In the genomic region with DNA sequence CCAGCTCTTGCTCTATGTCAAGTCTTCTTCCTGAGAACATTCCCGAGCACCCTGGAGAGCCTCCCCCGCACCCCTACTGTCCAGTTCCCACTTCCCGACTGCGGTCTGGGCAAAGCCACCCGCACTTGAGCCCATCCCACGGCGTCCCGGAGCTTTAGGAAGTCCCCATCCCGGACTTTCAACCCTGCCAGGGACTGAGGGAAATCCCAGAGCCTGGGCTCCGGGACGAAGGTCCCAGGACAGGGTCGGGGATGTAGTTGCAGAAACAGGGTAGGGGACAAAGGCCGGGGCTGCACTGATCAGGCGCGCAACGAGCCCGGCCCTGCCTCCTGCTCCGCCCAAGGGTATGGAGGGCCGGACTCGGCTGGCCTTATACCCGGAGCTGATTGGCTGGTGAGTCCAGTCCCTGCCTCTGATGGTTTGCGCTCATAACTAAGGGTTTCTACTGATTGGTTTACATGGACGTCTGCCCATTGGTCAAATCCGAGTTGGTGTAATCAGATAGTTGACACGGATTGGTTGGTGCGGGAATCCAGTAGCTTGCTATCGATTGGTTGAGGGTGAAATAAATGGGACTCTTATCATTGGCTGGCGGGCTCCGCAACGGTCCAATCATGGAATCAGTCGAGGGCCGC, we compare ENCODE assay signal across 1 cellular context.
TF ChIP-seq lines count a peak whose summit lies in the region.

No MANE protein-coding gene starts in this region.

TF ChIP-seq in HepG2, 621 proteins besides CTCF, POLR2A, EP300 and RAD21 (continued from another document and continues in another):
- TF ChIP-seq ARID5B (CRISPR knock-in tag; IDR thresholded peaks at IDR 0.05), result peak; percentile 48; the same call in 1 of the 2 replicates
- TF ChIP-seq RAD51 (IDR thresholded peaks at IDR 0.05; ENCODE audit: borderline replicate concordance), result no peak
- TF ChIP-seq ZNF792 (CRISPR knock-in tag; IDR thresholded peaks at IDR 0.05), result peak; percentile 78; the same call in 1 of the 2 replicates
- TF ChIP-seq NFE2L2 (IDR thresholded peaks at IDR 0.05; ENCODE audit: low read length), result no peak
- TF ChIP-seq, protein P1, sequence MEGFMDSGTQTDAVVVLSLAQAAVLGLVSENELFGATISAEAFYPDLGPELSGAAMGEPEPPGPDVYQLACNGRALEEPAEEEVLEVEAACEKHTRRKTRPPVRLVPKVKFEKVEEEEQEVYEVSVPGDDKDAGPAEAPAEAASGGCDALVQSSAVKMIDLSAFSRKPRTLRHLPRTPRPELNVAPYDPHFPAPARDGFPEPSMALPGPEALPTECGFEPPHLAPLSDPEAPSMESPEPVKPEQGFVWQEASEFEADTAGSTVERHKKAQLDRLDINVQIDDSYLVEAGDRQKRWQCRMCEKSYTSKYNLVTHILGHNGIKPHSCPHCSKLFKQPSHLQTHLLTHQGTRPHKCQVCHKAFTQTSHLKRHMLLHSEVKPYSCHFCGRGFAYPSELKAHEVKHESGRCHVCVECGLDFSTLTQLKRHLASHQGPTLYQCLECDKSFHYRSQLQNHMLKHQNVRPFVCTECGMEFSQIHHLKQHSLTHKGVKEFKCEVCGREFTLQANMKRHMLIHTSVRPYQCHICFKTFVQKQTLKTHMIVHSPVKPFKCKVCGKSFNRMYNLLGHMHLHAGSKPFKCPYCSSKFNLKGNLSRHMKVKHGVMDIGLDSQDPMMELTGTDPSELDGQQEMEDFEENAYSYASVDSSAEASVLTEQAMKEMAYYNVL (CRISPR knock-in tag; IDR thresholded peaks at IDR 0.05; ENCODE audit: borderline replicate concordance), result peak; percentile 64; the same call in 1 of the 2 replicates
- peak; percentile 58; the same call in 1 of the 2 replicates for TF ChIP-seq PHF8 (CRISPR knock-in tag; IDR thresholded peaks at IDR 0.05)
- TF ChIP-seq ZNF629 (CRISPR knock-in tag; conservative IDR thresholded peaks at IDR 0.05), result no peak
- peak; percentile 37; the same call in 1 of the 2 replicates for TF ChIP-seq ZBTB4 (CRISPR knock-in tag; IDR thresholded peaks at IDR 0.05; ENCODE audit: borderline replicate concordance)
- TF ChIP-seq XRCC5 (optimal IDR thresholded peaks at IDR 0.05; ENCODE audit: low read length), result peak; percentile 60
- TF ChIP-seq ZSCAN5A (CRISPR knock-in tag; IDR thresholded peaks at IDR 0.05; ENCODE audit: borderline replicate concordance), result no peak
- peak; percentile 86 for TF ChIP-seq MED8 (CRISPR knock-in tag; IDR thresholded peaks at IDR 0.05; ENCODE audit: insufficient replicate concordance)
- TF ChIP-seq ZNF766 (CRISPR knock-in tag; IDR thresholded peaks at IDR 0.05; ENCODE audit: borderline replicate concordance), result no peak; the same call in 1 of the 2 replicates
- TF ChIP-seq, protein P2, sequence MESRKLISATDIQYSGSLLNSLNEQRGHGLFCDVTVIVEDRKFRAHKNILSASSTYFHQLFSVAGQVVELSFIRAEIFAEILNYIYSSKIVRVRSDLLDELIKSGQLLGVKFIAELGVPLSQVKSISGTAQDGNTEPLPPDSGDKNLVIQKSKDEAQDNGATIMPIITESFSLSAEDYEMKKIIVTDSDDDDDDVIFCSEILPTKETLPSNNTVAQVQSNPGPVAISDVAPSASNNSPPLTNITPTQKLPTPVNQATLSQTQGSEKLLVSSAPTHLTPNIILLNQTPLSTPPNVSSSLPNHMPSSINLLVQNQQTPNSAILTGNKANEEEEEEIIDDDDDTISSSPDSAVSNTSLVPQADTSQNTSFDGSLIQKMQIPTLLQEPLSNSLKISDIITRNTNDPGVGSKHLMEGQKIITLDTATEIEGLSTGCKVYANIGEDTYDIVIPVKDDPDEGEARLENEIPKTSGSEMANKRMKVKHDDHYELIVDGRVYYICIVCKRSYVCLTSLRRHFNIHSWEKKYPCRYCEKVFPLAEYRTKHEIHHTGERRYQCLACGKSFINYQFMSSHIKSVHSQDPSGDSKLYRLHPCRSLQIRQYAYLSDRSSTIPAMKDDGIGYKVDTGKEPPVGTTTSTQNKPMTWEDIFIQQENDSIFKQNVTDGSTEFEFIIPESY (CRISPR knock-in tag; IDR thresholded peaks at IDR 0.05), result no peak
- TF ChIP-seq, protein P3, sequence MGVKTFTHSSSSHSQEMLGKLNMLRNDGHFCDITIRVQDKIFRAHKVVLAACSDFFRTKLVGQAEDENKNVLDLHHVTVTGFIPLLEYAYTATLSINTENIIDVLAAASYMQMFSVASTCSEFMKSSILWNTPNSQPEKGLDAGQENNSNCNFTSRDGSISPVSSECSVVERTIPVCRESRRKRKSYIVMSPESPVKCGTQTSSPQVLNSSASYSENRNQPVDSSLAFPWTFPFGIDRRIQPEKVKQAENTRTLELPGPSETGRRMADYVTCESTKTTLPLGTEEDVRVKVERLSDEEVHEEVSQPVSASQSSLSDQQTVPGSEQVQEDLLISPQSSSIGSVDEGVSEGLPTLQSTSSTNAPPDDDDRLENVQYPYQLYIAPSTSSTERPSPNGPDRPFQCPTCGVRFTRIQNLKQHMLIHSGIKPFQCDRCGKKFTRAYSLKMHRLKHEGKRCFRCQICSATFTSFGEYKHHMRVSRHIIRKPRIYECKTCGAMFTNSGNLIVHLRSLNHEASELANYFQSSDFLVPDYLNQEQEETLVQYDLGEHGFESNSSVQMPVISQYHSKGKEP (CRISPR knock-in tag; IDR thresholded peaks at IDR 0.05), result no peak
- peak; percentile 56; the same call in 1 of the 2 replicates for TF ChIP-seq FOXJ3 (CRISPR knock-in tag; IDR thresholded peaks at IDR 0.05; ENCODE audit: borderline replicate concordance)
- TF ChIP-seq ZNF512 (CRISPR knock-in tag; IDR thresholded peaks at IDR 0.05), result no peak
- TF ChIP-seq HES4 (CRISPR knock-in tag; IDR thresholded peaks at IDR 0.05; ENCODE audit: borderline replicate concordance), result no peak
- TF ChIP-seq, protein P4, sequence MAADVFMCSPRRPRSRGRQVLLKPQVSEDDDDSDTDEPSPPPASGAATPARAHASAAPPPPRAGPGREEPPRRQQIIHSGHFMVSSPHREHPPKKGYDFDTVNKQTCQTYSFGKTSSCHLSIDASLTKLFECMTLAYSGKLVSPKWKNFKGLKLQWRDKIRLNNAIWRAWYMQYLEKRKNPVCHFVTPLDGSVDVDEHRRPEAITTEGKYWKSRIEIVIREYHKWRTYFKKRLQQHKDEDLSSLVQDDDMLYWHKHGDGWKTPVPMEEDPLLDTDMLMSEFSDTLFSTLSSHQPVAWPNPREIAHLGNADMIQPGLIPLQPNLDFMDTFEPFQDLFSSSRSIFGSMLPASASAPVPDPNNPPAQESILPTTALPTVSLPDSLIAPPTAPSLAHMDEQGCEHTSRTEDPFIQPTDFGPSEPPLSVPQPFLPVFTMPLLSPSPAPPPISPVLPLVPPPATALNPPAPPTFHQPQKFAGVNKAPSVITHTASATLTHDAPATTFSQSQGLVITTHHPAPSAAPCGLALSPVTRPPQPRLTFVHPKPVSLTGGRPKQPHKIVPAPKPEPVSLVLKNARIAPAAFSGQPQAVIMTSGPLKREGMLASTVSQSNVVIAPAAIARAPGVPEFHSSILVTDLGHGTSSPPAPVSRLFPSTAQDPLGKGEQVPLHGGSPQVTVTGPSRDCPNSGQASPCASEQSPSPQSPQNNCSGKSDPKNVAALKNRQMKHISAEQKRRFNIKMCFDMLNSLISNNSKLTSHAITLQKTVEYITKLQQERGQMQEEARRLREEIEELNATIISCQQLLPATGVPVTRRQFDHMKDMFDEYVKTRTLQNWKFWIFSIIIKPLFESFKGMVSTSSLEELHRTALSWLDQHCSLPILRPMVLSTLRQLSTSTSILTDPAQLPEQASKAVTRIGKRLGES (CRISPR knock-in tag; IDR thresholded peaks at IDR 0.05; ENCODE audit: borderline replicate concordance), result no peak
- TF ChIP-seq ZNF367 (CRISPR knock-in tag; IDR thresholded peaks at IDR 0.05; ENCODE audit: borderline replicate concordance), result no peak
- TF ChIP-seq FOXA3 (CRISPR knock-in tag; IDR thresholded peaks at IDR 0.05), result peak; percentile 24; the same call in 1 of the 2 replicates
- TF ChIP-seq ZNF619 (CRISPR knock-in tag; IDR thresholded peaks at IDR 0.05), result no peak
- no peak for TF ChIP-seq TIGD3 (CRISPR knock-in tag; IDR thresholded peaks at IDR 0.05; ENCODE audit: borderline replicate concordance)
- no peak for TF ChIP-seq NFATC3 (CRISPR knock-in tag; IDR thresholded peaks at IDR 0.05)
- TF ChIP-seq MED1 (CRISPR knock-in tag; IDR thresholded peaks at IDR 0.05), result peak; percentile 65
- TF ChIP-seq ZNF782 (CRISPR knock-in tag; IDR thresholded peaks at IDR 0.05; ENCODE audit: borderline replicate concordance), result no peak
- TF ChIP-seq, protein P5, sequence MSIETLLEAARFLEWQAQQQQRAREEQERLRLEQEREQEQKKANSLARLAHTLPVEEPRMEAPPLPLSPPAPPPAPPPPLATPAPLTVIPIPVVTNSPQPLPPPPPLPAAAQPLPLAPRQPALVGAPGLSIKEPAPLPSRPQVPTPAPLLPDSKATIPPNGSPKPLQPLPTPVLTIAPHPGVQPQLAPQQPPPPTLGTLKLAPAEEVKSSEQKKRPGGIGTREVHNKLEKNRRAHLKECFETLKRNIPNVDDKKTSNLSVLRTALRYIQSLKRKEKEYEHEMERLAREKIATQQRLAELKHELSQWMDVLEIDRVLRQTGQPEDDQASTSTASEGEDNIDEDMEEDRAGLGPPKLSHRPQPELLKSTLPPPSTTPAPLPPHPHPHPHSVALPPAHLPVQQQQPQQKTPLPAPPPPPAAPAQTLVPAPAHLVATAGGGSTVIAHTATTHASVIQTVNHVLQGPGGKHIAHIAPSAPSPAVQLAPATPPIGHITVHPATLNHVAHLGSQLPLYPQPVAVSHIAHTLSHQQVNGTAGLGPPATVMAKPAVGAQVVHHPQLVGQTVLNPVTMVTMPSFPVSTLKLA (IDR thresholded peaks at IDR 0.05), result peak; percentile 11; the same call in 1 of the 2 replicates
